Comparison of ENCODE assay signal across 10 cellular contexts in genomic region chr1:117632269-117633067, GRCh38. TPM values are rescaled to one million over a fixed set of nuclear protein-coding genes. Genes with fewer than 3 reads are reported as not detected.
A peak's percentile ranks its signal among the peaks of the same experiment; 100 is the strongest.
DNase-seq lines count a peak whose midpoint lies in the region; ATAC-seq and TF ChIP-seq lines count a peak whose summit lies in the region.
"Had no signal": no experiment of that assay in that cellular context is flagged by ENCODE, and none has a peak within 500 bp of the region (broad histone marks: within the 10 kb centered on the region; RNA-seq: fewer than 3 reads in every experiment).

No MANE protein-coding gene starts in this region.

- POLR2A ChIA-PET in PC-9 (lab: Charles Lee; ENCODE audit: unreplicated experiment) = no interaction called here

- DNase-seq in PC-9 (peak; percentile 54 to 91), COR-L47 (lab: John Stamatoyannopoulos, UW) (no peak), globus pallidus (ENCODE audit: low spot score) (no peak)
- no peak for DNase-seq in stimulated activated CD4-positive, alpha-beta T cell treated with anti-CD3 and anti-CD28 coated beads, Interleukin-15, amount 100 ng/mL, for 24 hours

- H3K27me3 ChIP-seq in PC-9 (ENCODE audit: insufficient read depth, low read depth) (no peaks in the 10 kb centered on the region), parathyroid adenoma (ENCODE audit: control insufficient read depth, insufficient read depth, low read length) (no peaks in the 10 kb centered on the region)
- H3K27me3 ChIP-seq: neural progenitor cell, SJSA1 had no signal

- BruUV-seq in PC-9 (replicated peaks; lab: Mats Ljungman, UMichigan) = no TSS peak

- intact Hi-C loops in PC-9 (cut with micrococcal nuclease; ENCODE audit: unreplicated experiment) = loop anchor here (2.0 kb wide), 1 partner anchor 26 kb away; the partner anchor contains the start of gene TENT5C

- no peaks in the 10 kb centered on the region for H4K20me1 ChIP-seq in PC-9 (ENCODE audit: insufficient read depth)

- H3K9me3 ChIP-seq in PC-9 (ENCODE audit: insufficient read depth, low read depth) = no peaks in the 10 kb centered on the region
- no peaks in the 10 kb centered on the region for H3K9me3 ChIP-seq in parathyroid adenoma (ENCODE audit: control insufficient read depth, low read length)
- H3K9me3 ChIP-seq: SJSA1 had no signal

- H2AFZ ChIP-seq in PC-9 (no peak overlapping the region), parathyroid adenoma (peak overlapping the region; percentile 33)
- H2AFZ ChIP-seq: neural progenitor cell had no signal

- CTCF ChIA-PET in PC-9 (lab: Charles Lee) = interaction anchor here (0.5 to 0.9 kb wide), 2 partner anchors 14 to 121 kb away, joined by 3 to 4 read pairs; no protein-coding TSS in a partner anchor

- peak overlapping the region; percentile 64 for H3K4me2 ChIP-seq in PC-9
- no peak overlapping the region for H3K4me2 ChIP-seq in parathyroid adenoma (ENCODE audit: low read length)
- H3K4me2 ChIP-seq: neural progenitor cell had no signal

- H3K4me1 ChIP-seq in PC-9 (replicated peaks; ENCODE audit: insufficient read depth) (peaks cover 23% of the 10 kb centered on the region), parathyroid adenoma (no peaks in the 10 kb centered on the region)
- H3K4me1 ChIP-seq: neural progenitor cell had no signal

- H3K9me2 ChIP-seq in PC-9 (ENCODE audit: insufficient read depth) = no peaks in the 10 kb centered on the region

- no peak overlapping the region for H3K9ac ChIP-seq in parathyroid adenoma
- H3K9ac ChIP-seq: neural progenitor cell had no signal

- peaks cover 13% of the 10 kb centered on the region; the same call in 1 of the 2 replicates for H3F3A ChIP-seq in PC-9 (ENCODE audit: insufficient read depth, low read depth)

- no peaks in the 10 kb centered on the region for H3K79me2 ChIP-seq in PC-9 (ENCODE audit: low read depth)
- no peaks in the 10 kb centered on the region for H3K79me2 ChIP-seq in parathyroid adenoma

- ATAC-seq in GM18517 (IDR thresholded peaks at IDR 0.05; ENCODE audit: unreplicated experiment) (peak; percentile 43), HG02623 (IDR thresholded peaks at IDR 0.05; ENCODE audit: unreplicated experiment) (peak; percentile 54)
- ATAC-seq: HCT116 had no signal

- H3K4me3 ChIP-seq in PC-9 (no peak overlapping the region; the same call in 1 of the 2 replicates), parathyroid adenoma (ENCODE audit: low read depth, low read length) (no peak overlapping the region)
- H3K4me3 ChIP-seq: neural progenitor cell, SJSA1 had no signal

- H3K27ac ChIP-seq in PC-9 = peak overlapping the region; percentile 30; the same call in 1 of the 2 replicates
- no peak overlapping the region for H3K27ac ChIP-seq in parathyroid adenoma
- H3K27ac ChIP-seq: neural progenitor cell, SJSA1 had no signal

- TF ChIP-seq CTCF in PC-9 (conservative IDR thresholded peaks at IDR 0.05) (no peak), parathyroid adenoma (IDR thresholded peaks at IDR 0.05) (no peak)

- no peaks in the 10 kb centered on the region for H3K36me3 ChIP-seq in PC-9 (ENCODE audit: low read depth)
- no peaks in the 10 kb centered on the region for H3K36me3 ChIP-seq in parathyroid adenoma (ENCODE audit: control insufficient read depth, insufficient read depth, low read length)
- H3K36me3 ChIP-seq: neural progenitor cell, SJSA1 had no signal

RNA-seq across cellular contexts. Expression of gene TENT5C, which starts 26.6 kb away (rescaled TPM):
- 3.9 and 4.3 TPM in 2 replicates for total RNA-seq in PC-9 (2021)

Comparison
In these comparisons a context has a peak if more than half of its experiments do, and no peak if none do; other contexts are left out.
1. DNase-seq: peak in PC-9 (2 of 2); none in COR-L47 (single experiment), globus pallidus (single experiment) and stimulated activated CD4-positive, alpha-beta T cell treated with anti-CD3 and anti-CD28 coated beads, Interleukin-15, amount 100 ng/mL, for 24 hours (single experiment).